Comparison of ENCODE assay signal across 8 cellular contexts in the genomic region with DNA sequence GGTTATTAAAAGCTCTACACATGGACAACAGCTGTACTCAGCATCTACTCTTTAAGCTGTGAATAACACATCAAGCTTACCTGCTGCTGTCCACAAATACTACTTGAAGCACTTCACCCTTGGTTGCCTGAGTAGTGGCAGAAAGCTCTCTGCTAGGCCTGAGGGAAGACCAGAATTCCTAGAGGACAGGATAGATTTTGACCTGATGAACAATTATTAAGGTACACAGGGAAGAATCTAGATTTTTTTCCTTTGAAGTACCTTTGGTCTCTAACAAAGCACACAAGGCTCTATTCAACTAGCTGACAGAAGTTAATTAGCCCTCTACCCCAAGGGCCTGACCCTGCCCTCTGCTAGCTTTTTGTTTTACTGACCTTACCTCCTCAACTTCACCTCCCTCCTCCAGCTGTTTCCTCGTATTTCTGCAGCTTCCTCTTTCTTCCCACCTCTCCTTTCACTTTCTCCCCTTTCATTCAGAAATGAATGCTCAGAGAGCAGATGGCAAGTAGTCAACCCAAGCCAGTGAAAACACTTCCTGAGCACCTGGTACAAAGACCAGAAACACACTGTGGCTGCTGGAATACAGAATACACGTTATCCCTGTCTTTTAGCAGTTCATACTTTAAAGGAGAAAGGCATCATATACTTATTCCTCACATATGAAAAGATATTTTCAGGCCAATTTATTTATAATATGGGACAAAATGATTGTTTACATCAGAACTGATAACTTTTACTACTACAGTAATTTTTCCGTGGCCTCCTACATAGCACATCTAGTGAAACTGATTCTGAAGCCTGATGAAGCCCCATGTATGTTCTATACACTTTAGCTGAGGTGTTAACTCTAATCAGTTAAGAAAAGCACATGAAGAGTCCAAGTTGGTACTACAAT. TPM values are rescaled to one million over a fixed set of nuclear protein-coding genes. Genes with fewer than 3 reads are reported as not detected.
DNase-seq lines count a peak whose midpoint lies in the region; ATAC-seq, FAIRE-seq and TF ChIP-seq lines count a peak whose summit lies in the region.

No MANE protein-coding gene starts in this region.

- FAIRE-seq in HepG2 (lab: Jason Lieb, UNC), result no peak

- no peak for TF ChIP-seq RAD21 in HepG2 (CRISPR knock-in tag; IDR thresholded peaks at IDR 0.05)

- no peaks in the 10 kb centered on the region for H3K9me3 ChIP-seq in HepG2 (ENCODE audit: low read length)
- H3K9me3 ChIP-seq in right lobe of liver, result no peaks in the 10 kb centered on the region
- no peaks in the 10 kb centered on the region for H3K9me3 ChIP-seq in endocrine pancreas (ENCODE audit: control insufficient read depth, low read length)

- DNase-seq in HepG2 (ENCODE audit: low spot score) (peak; percentile 77), right lobe of liver (no peak), NOMO-1 treated with DMSO at 0.1 percent for 48 hours (lab: John Stamatoyannopoulos, UW; ENCODE audit: unreplicated experiment) (peak; percentile 59)
- no peak for DNase-seq in NK-92 treated with Interleukin-12 subunit alpha and Interleukin-12 subunit beta, amount 100 ng/mL, for 24 hours (lab: John Stamatoyannopoulos, UW)

- ATAC-seq in HepG2, result peak; percentile 36
- ATAC-seq in right lobe of liver, result no peak
- no peak for ATAC-seq in HG03045 (IDR thresholded peaks at IDR 0.05; ENCODE audit: unreplicated experiment)
- ATAC-seq in GM21423 (IDR thresholded peaks at IDR 0.05; ENCODE audit: unreplicated experiment), result no peak

- CTCF ChIA-PET in HepG2 (lab: Yijun Ruan, JAX; ENCODE audit: low intra/inter-chr PET ratio, low total read pairs), result no interaction called here

- no peaks in the 10 kb centered on the region for H4K20me1 ChIP-seq in HepG2 (ENCODE audit: insufficient read depth, low read length)

- intact Hi-C loops in HepG2 (cut with micrococcal nuclease; ENCODE audit: unreplicated experiment), result loop anchor here (1.0 to 2.0 kb wide), 2 partner anchors 91 to 118 kb away; no protein-coding TSS in a partner anchor
- intact Hi-C loops in right lobe of liver (cut with DNase I), result loop anchor here in 1 of 2 donors (10.0 kb wide), 1 partner anchor 129 kb away; no protein-coding TSS in a partner anchor

- H3K9ac ChIP-seq in HepG2 (ENCODE audit: insufficient read depth, low read depth, low read length), result no peak overlapping the region; the same call in 1 of the 2 replicates
- H3K9ac ChIP-seq in endocrine pancreas (ENCODE audit: control insufficient read depth, insufficient read depth, low read length), result no peak overlapping the region

- POLR2A ChIA-PET in HepG2 (lab: Yijun Ruan, JAX), result interaction anchor here (0.7 to 14.7 kb wide), 14 partner anchors 8 to 142 kb away, joined by 3 to 173 read pairs (median 6); a partner anchor contains a TSS

- H3K27me3 ChIP-seq in HepG2 (ENCODE audit: control insufficient read depth in 1 of 2, insufficient read depth in 2 of 2, low read length in 2 of 2) (no peaks in the 10 kb centered on the region), right lobe of liver (no peaks in the 10 kb centered on the region), endocrine pancreas (ENCODE audit: control insufficient read depth, insufficient read depth, low read length) (no peaks in the 10 kb centered on the region)

- H2AFZ ChIP-seq in HepG2 (ENCODE audit: low read length), result no peak overlapping the region

- H3K4me2 ChIP-seq in HepG2 (ENCODE audit: low read depth, low read length), result peak overlapping the region; percentile 59

- H3K27ac ChIP-seq in HepG2 (ENCODE audit: extremely low read length, insufficient read depth, low read length), result peak overlapping the region; percentile 52
- H3K27ac ChIP-seq in right lobe of liver, result no peak overlapping the region
- peak overlapping the region; percentile 23 for H3K27ac ChIP-seq in urinary bladder (ENCODE audit: low read depth)

- TF ChIP-seq CTCF in HepG2 (CRISPR knock-in tag; IDR thresholded peaks at IDR 0.05) (no peak), right lobe of liver (IDR thresholded peaks at IDR 0.05) (no peak)

- H3K4me1 ChIP-seq in HepG2 (ENCODE audit: insufficient read depth, low read length), result peaks cover 73% of the 10 kb centered on the region
- peaks cover 0 to 18% (median 0%) of the 10 kb centered on the region in 4 donors for H3K4me1 ChIP-seq in right lobe of liver
- H3K4me1 ChIP-seq in endocrine pancreas (ENCODE audit: control insufficient read depth, insufficient read depth, low read length), result peaks cover 24% of the 10 kb centered on the region
- peaks cover 2% of the 10 kb centered on the region for H3K4me1 ChIP-seq in urinary bladder (ENCODE audit: insufficient read depth)

- H3K36me3 ChIP-seq in HepG2 (replicated peaks in 1 of 2; ENCODE audit: control insufficient read depth in 1 of 2, insufficient read depth in 2 of 2, low read length in 2 of 2) (no peaks in the 10 kb centered on the region; a peak in 1 of 5 replicates), right lobe of liver (peaks cover 0 to 6% (median 0%) of the 10 kb centered on the region in 4 donors), endocrine pancreas (ENCODE audit: control insufficient read depth, insufficient read depth, low read length) (no peaks in the 10 kb centered on the region), urinary bladder (ENCODE audit: insufficient read depth) (no peaks in the 10 kb centered on the region)

- H3K4me3 ChIP-seq in HepG2 (replicated peaks in 1 of 3; ENCODE audit: insufficient read depth in 1 of 3, low read depth in 2 of 3, low read length in 3 of 3) (peak overlapping the region in 2 of 3 experiments; percentile 8 to 10; a peak in 1 of 6 replicates), right lobe of liver (no peak overlapping the region), endocrine pancreas (ENCODE audit: control insufficient read depth, insufficient read depth, low read length) (peak overlapping the region; percentile 24), urinary bladder (ENCODE audit: low read depth, low read length) (no peak overlapping the region)

- in situ Hi-C loops in HepG2 (cut with HindIII; ENCODE audit: extremely low pct_ligation_motif_present, low pct_unique_long_range_greater_than_20kb), result no loop called here

- 27% methylated on average over 3 of the region's 3 CpGs for WGBS in HepG2 (ENCODE audit: low lambda C conversion rate)
- 33% methylated on average over 3 of the region's 3 CpGs for WGBS in right lobe of liver (ENCODE audit: insufficient coverage, low coverage, low lambda C conversion rate, missing lambda C conversion rate)
- 31% methylated on average over 3 of the region's 3 CpGs for WGBS in urinary bladder

- H3K79me2 ChIP-seq in HepG2 (ENCODE audit: insufficient read depth, low read length), result no peaks in the 10 kb centered on the region

- TF ChIP-seq POLR2A in HepG2 (IDR thresholded peaks at IDR 0.05; ENCODE audit: insufficient read depth in 1 of 2, low read depth in 2 of 2, low read length in 2 of 2) (peak; percentile 36 to 38; a peak in 2 of 4 replicates), right lobe of liver (IDR thresholded peaks at IDR 0.05) (no peak)

- TF ChIP-seq EP300 in HepG2 (IDR thresholded peaks at IDR 0.05; ENCODE audit: low read depth in 2 of 2, low read length in 2 of 2) (peak in 1 of 2 experiments; percentile 61; a peak in 1 of 4 replicates), HepG2 (CRISPR knock-in tag; IDR thresholded peaks at IDR 0.05; ENCODE audit: borderline replicate concordance) (no peak)

- no TSS peak for BruUV-seq in HepG2 (replicated peaks; lab: Mats Ljungman, UMichigan)

RNA-seq across cellular contexts. Expression of a gene that starts 5.7 kb away (rescaled TPM):
- total RNA-seq in HepG2 (2016; rRNA removed; fragmentation: Illumina TruSeq; extraction: Trizol) (45.9 and 48.0 TPM in 2 replicates), right lobe of liver (10 to 100 TPM; 13.0 to 19.3 (median 14.6) TPM), urinary bladder (84.5 TPM)
- total RNA-seq in HepG2 (2016; cell fraction: cytosol; rRNA removed; fragmentation: Illumina TruSeq; extraction: Trizol; ENCODE audit: low read depth), result 8.8 and 10.8 TPM in 2 replicates
- total RNA-seq in HepG2 (2016; cell fraction: insoluble cytoplasmic fraction; rRNA removed; fragmentation: Illumina TruSeq; extraction: Trizol), result 41.9 and 43.4 TPM in 2 replicates
- total RNA-seq in HepG2 (2016; cell fraction: membrane; rRNA removed; fragmentation: Illumina TruSeq; extraction: Trizol), result 42.3 and 48.6 TPM in 2 replicates
- total RNA-seq in HepG2 (2016; cell fraction: nucleus; rRNA removed; fragmentation: Illumina TruSeq; extraction: Trizol), result 31.1 and 37.8 TPM in 2 replicates
- polyA plus RNA-seq in HepG2 (2011; rRNA removed) (41.3 and 49.7 TPM in 2 replicates), urinary bladder (58.7 TPM)
- polyA plus RNA-seq in HepG2 (2011; cell fraction: cytosol; rRNA removed), result 27.7 and 34.7 TPM in 2 replicates
- polyA plus RNA-seq in HepG2 (2011; cell fraction: nucleus; rRNA removed), result 30.2 and 33.3 TPM in 2 replicates
- polyA plus RNA-seq in HepG2 (2012), result 38.9 and 45.7 TPM in 2 replicates
- polyA plus RNA-seq in HepG2 (2016; cell fraction: cytosol; fragmentation: Illumina TruSeq; extraction: Trizol; ENCODE audit: low read depth), result 7.1 and 7.4 TPM in 2 replicates
- polyA plus RNA-seq in HepG2 (2016; cell fraction: insoluble cytoplasmic fraction; fragmentation: Illumina TruSeq; extraction: Trizol; ENCODE audit: low read depth), result 34.8 and 42.4 TPM in 2 replicates
- polyA plus RNA-seq in HepG2 (2016; cell fraction: membrane; fragmentation: Illumina TruSeq; extraction: Trizol; ENCODE audit: low read depth), result 22.0 and 25.5 TPM in 2 replicates
- polyA plus RNA-seq in HepG2 (2016; cell fraction: nucleus; fragmentation: Illumina TruSeq; extraction: Trizol; ENCODE audit: insufficient read depth, low read depth), result 46.2 and 49.1 TPM in 2 replicates
- polyA minus RNA-seq in HepG2 (2011; rRNA and poly(A)+ RNA removed; ENCODE audit: low replicate concordance), result 41.4 and 56.9 TPM in 2 replicates
- 31.2 and 37.3 TPM in 2 replicates for polyA minus RNA-seq in HepG2 (2011; cell fraction: cytosol; rRNA and poly(A)+ RNA removed)
- polyA minus RNA-seq in HepG2 (2011; cell fraction: nucleus; rRNA and poly(A)+ RNA removed), result 32.7 and 46.6 TPM in 2 replicates

RNA-seq across cellular contexts. Expression of a gene that starts 13.3 kb away (rescaled TPM):
- total RNA-seq in HepG2 (2016; rRNA removed; fragmentation: Illumina TruSeq; extraction: Trizol), result 445 and 520 TPM in 2 replicates
- total RNA-seq in HepG2 (2016; cell fraction: cytosol; rRNA removed; fragmentation: Illumina TruSeq; extraction: Trizol; ENCODE audit: low read depth), result 40.7 and 51.5 TPM in 2 replicates
- 472 and 528 TPM in 2 replicates for total RNA-seq in HepG2 (2016; cell fraction: insoluble cytoplasmic fraction; rRNA removed; fragmentation: Illumina TruSeq; extraction: Trizol)
- 120 and 137 TPM in 2 replicates for total RNA-seq in HepG2 (2016; cell fraction: membrane; rRNA removed; fragmentation: Illumina TruSeq; extraction: Trizol)
- total RNA-seq in HepG2 (2016; cell fraction: nucleus; rRNA removed; fragmentation: Illumina TruSeq; extraction: Trizol), result 332 and 353 TPM in 2 replicates
- 142 and 144 TPM in 2 replicates for polyA plus RNA-seq in HepG2 (2011; rRNA removed)
- polyA plus RNA-seq in HepG2 (2011; cell fraction: cytosol; rRNA removed), result 61.9 and 82.9 TPM in 2 replicates
- 1,130 and 1,625 TPM in 2 replicates for polyA plus RNA-seq in HepG2 (2011; cell fraction: nucleus; rRNA removed)
- polyA plus RNA-seq in HepG2 (2012), result 96.9 and 161 TPM in 2 replicates
- polyA plus RNA-seq in HepG2 (2016; cell fraction: cytosol; fragmentation: Illumina TruSeq; extraction: Trizol; ENCODE audit: low read depth), result 19.4 and 20.4 TPM in 2 replicates
- polyA plus RNA-seq in HepG2 (2016; cell fraction: insoluble cytoplasmic fraction; fragmentation: Illumina TruSeq; extraction: Trizol; ENCODE audit: low read depth), result 411 and 445 TPM in 2 replicates
- 54.7 and 57.3 TPM in 2 replicates for polyA plus RNA-seq in HepG2 (2016; cell fraction: membrane; fragmentation: Illumina TruSeq; extraction: Trizol; ENCODE audit: low read depth)
- polyA plus RNA-seq in HepG2 (2016; cell fraction: nucleus; fragmentation: Illumina TruSeq; extraction: Trizol; ENCODE audit: insufficient read depth, low read depth), result 359 and 383 TPM in 2 replicates
- 673 and 710 TPM in 2 replicates for polyA minus RNA-seq in HepG2 (2011; rRNA and poly(A)+ RNA removed; ENCODE audit: low replicate concordance)
- 78.3 and 89.3 TPM in 2 replicates for polyA minus RNA-seq in HepG2 (2011; cell fraction: cytosol; rRNA and poly(A)+ RNA removed)
- 1,057 and 1,237 TPM in 2 replicates for polyA minus RNA-seq in HepG2 (2011; cell fraction: nucleus; rRNA and poly(A)+ RNA removed)
- total RNA-seq in right lobe of liver, result 10 to 100 TPM; 55.7 to 92.0 (median 80.0) TPM
- total RNA-seq in urinary bladder, result 317 TPM
- 122 TPM for polyA plus RNA-seq in urinary bladder

RNA-seq across cellular contexts. Expression of a gene that starts 38.5 kb away (rescaled TPM):
- 4.2 and 7.4 TPM in 2 replicates for total RNA-seq in HepG2 (2016; rRNA removed; fragmentation: Illumina TruSeq; extraction: Trizol)
- 4.1 and 4.7 TPM in 2 replicates for total RNA-seq in HepG2 (2016; cell fraction: cytosol; rRNA removed; fragmentation: Illumina TruSeq; extraction: Trizol; ENCODE audit: low read depth)
- total RNA-seq in HepG2 (2016; cell fraction: insoluble cytoplasmic fraction; rRNA removed; fragmentation: Illumina TruSeq; extraction: Trizol), result 3.5 and 7.9 TPM in 2 replicates
- total RNA-seq in HepG2 (2016; cell fraction: membrane; rRNA removed; fragmentation: Illumina TruSeq; extraction: Trizol), result 7.6 and 8.6 TPM in 2 replicates
- 9.6 and 11.9 TPM in 2 replicates for total RNA-seq in HepG2 (2016; cell fraction: nucleus; rRNA removed; fragmentation: Illumina TruSeq; extraction: Trizol)
- 12.9 and 14.4 TPM in 2 replicates for polyA plus RNA-seq in HepG2 (2011; rRNA removed)
- polyA plus RNA-seq in HepG2 (2011; cell fraction: cytosol; rRNA removed), result 8.1 and 8.6 TPM in 2 replicates
- 36.7 and 43.5 TPM in 2 replicates for polyA plus RNA-seq in HepG2 (2011; cell fraction: nucleus; rRNA removed)
- polyA plus RNA-seq in HepG2 (2012), result 9.8 and 10.2 TPM in 2 replicates
- 9.4 and 11.1 TPM in 2 replicates for polyA plus RNA-seq in HepG2 (2016; cell fraction: cytosol; fragmentation: Illumina TruSeq; extraction: Trizol; ENCODE audit: low read depth)
- 9.2 and 10.0 TPM in 2 replicates for polyA plus RNA-seq in HepG2 (2016; cell fraction: insoluble cytoplasmic fraction; fragmentation: Illumina TruSeq; extraction: Trizol; ENCODE audit: low read depth)
- 15.4 and 16.0 TPM in 2 replicates for polyA plus RNA-seq in HepG2 (2016; cell fraction: membrane; fragmentation: Illumina TruSeq; extraction: Trizol; ENCODE audit: low read depth)
- 33.7 and 36.2 TPM in 2 replicates for polyA plus RNA-seq in HepG2 (2016; cell fraction: nucleus; fragmentation: Illumina TruSeq; extraction: Trizol; ENCODE audit: insufficient read depth, low read depth)
- 2.9 and 6.8 TPM in 2 replicates for polyA minus RNA-seq in HepG2 (2011; rRNA and poly(A)+ RNA removed; ENCODE audit: low replicate concordance)
- polyA minus RNA-seq in HepG2 (2011; cell fraction: cytosol; rRNA and poly(A)+ RNA removed), result 5.1 and 7.3 TPM in 2 replicates
- polyA minus RNA-seq in HepG2 (2011; cell fraction: nucleus; rRNA and poly(A)+ RNA removed), result 6.6 and 8.2 TPM in 2 replicates
- total RNA-seq in right lobe of liver, result 1 to 10 TPM; 4.0 to 8.5 (median 5.5) TPM
- 14.9 TPM for total RNA-seq in urinary bladder
- 57.1 TPM for polyA plus RNA-seq in urinary bladder

Comparison
In these comparisons a context has a peak if more than half of its experiments do, and no peak if none do; other contexts are left out.
1. DNase-seq: peak in HepG2 (single experiment) and NOMO-1 treated with DMSO at 0.1 percent for 48 hours (single experiment); none in right lobe of liver (0 of 3) and NK-92 treated with Interleukin-12 subunit alpha and Interleukin-12 subunit beta, amount 100 ng/mL, for 24 hours (single experiment).
2. H3K27ac ChIP-seq: peak in HepG2 (single experiment) and urinary bladder (single experiment); none in right lobe of liver (0 of 3).
3. H3K4me3 ChIP-seq: peak in HepG2 (2 of 3) and endocrine pancreas (single experiment); none in right lobe of liver (0 of 3) and urinary bladder (single experiment).